Comparison of ENCODE assay signal across 7 cellular contexts in genomic region chr9:134268308-134268724, GRCh38. TPM values are rescaled to one million over a fixed set of nuclear protein-coding genes. Genes with fewer than 3 reads are reported as not detected.
DNase-seq lines count a peak whose midpoint lies in the region; ATAC-seq, FAIRE-seq and TF ChIP-seq lines count a peak whose summit lies in the region.

No MANE protein-coding gene starts in this region.

- no peak overlapping the region for H2AK5ac ChIP-seq in H1 (ENCODE audit: low read depth, low read length)

- no peak for TF ChIP-seq CTCF in H1 (IDR thresholded peaks at IDR 0.05; ENCODE audit: control extremely low read depth in 1 of 3, insufficient read depth in 1 of 3, low read depth in 1 of 3, low read length in 3 of 3)
- no peak for TF ChIP-seq CTCF in dorsolateral prefrontal cortex (IDR thresholded peaks at IDR 0.05 in 54 of 56, conservative IDR thresholded peaks at IDR 0.05 in 2 of 56; ENCODE audit: low read depth in 1 of 56, partially characterized antibody in 56 of 56)

- POLR2A ChIA-PET in H1 (lab: Charles Lee; ENCODE audit: partially characterized antibody) = interaction anchor here (1.5 kb wide), 1 partner anchor 74 kb away, joined by 3 read pairs; no protein-coding TSS in a partner anchor

- no peak overlapping the region for H3K56ac ChIP-seq in H1 (replicated peaks; ENCODE audit: insufficient read length, low read depth, low read length)

- no peak for FAIRE-seq in H1 (lab: Jason Lieb, UNC)

- H3K4me2 ChIP-seq in H1 (ENCODE audit: insufficient read depth in 1 of 2, low read depth in 2 of 2, low read length in 2 of 2) = no peak overlapping the region

- H4K8ac ChIP-seq in H1 (ENCODE audit: extremely low read depth, insufficient read depth, low read length) = peak overlapping the region; percentile 73

- H3K27me3 Mint-ChIP-seq in stimulated activated naive B cell treated with anti-CD40 and anti-IgM and Interleukin-4, amounts not matched to agents 10 μg/mL and 1 μg/mL and 100 μg/mL, for 72 hours = peaks cover 16 to 39% of the 10 kb centered on the region in 2 donors

- no peak overlapping the region for H2BK20ac ChIP-seq in H1 (ENCODE audit: low read length)

- peaks cover 0 to 4% (median 2%) of the 10 kb centered on the region in 4 experiments; a peak in 4 of 7 replicates for H3K4me1 ChIP-seq in H1 (replicated peaks in 1 of 4; ENCODE audit: control insufficient read depth in 3 of 4, insufficient read depth in 4 of 4, low read length in 3 of 4)

- peaks cover 0 to 3% of the 10 kb centered on the region in 2 donors for H3K36me3 Mint-ChIP-seq in stimulated activated naive B cell treated with anti-CD40 and anti-IgM and Interleukin-4, amounts not matched to agents 10 μg/mL and 1 μg/mL and 100 μg/mL, for 72 hours

- H3K4me3 Mint-ChIP-seq in stimulated activated naive B cell treated with anti-CD40 and anti-IgM and Interleukin-4, amounts not matched to agents 10 μg/mL and 1 μg/mL and 100 μg/mL, for 72 hours = peak overlapping the region; percentile 41 to 46

- peak overlapping the region; percentile 70 for H3K27ac Mint-ChIP-seq in stimulated activated naive B cell treated with anti-CD40 and anti-IgM and Interleukin-4, amounts not matched to agents 10 μg/mL and 1 μg/mL and 100 μg/mL, for 72 hours

- peaks cover 0 to 3% of the 10 kb centered on the region in 2 experiments; a peak in 1 of 4 replicates for H3K9me3 ChIP-seq in H1 (ENCODE audit: insufficient read depth in 2 of 2, low read depth in 1 of 2, low read length in 1 of 2)

- WGBS in H1 (ENCODE audit: extremely low coverage in 1 of 2, insufficient coverage in 1 of 2, insufficient read length in 1 of 2, insufficient replicate concordance in 2 of 2, low coverage in 1 of 2, low lambda C conversion rate in 2 of 2, missing lambda C conversion rate in 1 of 2), 2 experiments = 83% methylated on average over 16 of the region's 16 CpGs; no CpG with 5 or more reads in 1 of the 2 experiments

- no peak overlapping the region for H2BK12ac ChIP-seq in H1 (ENCODE audit: low read depth, low read length)

- ATAC-seq in GM19438 (IDR thresholded peaks at IDR 0.05; ENCODE audit: low read depth, unreplicated experiment) = peak; percentile 71
- peak; percentile 72 for ATAC-seq in HG03439 (IDR thresholded peaks at IDR 0.05; ENCODE audit: unreplicated experiment)
- peak; percentile 94 for ATAC-seq in stimulated activated naive B cell treated with anti-CD40 and anti-IgM and Interleukin-4, amounts not matched to agents 10 μg/mL and 1 μg/mL and 100 μg/mL, for 72 hours (replicated peaks)
- ATAC-seq in HG03039 (IDR thresholded peaks at IDR 0.05; ENCODE audit: unreplicated experiment) = no peak

- H2BK5ac ChIP-seq in H1 (ENCODE audit: low read depth, low read length) = no peak overlapping the region

- no peak overlapping the region for H2BK15ac ChIP-seq in H1 (ENCODE audit: low read length)

- H3K4me1 Mint-ChIP-seq in stimulated activated naive B cell treated with anti-CD40 and anti-IgM and Interleukin-4, amounts not matched to agents 10 μg/mL and 1 μg/mL and 100 μg/mL, for 72 hours = peaks cover 43 to 58% of the 10 kb centered on the region in 2 donors

- H3K14ac ChIP-seq in H1 (ENCODE audit: insufficient read length) = no peak overlapping the region

- peaks cover 0 to 2% of the 10 kb centered on the region in 2 donors for H3K9me3 Mint-ChIP-seq in stimulated activated naive B cell treated with anti-CD40 and anti-IgM and Interleukin-4, amounts not matched to agents 10 μg/mL and 1 μg/mL and 100 μg/mL, for 72 hours

- H2AFZ ChIP-seq in H1 (ENCODE audit: low read length) = no peak overlapping the region

- H3K18ac ChIP-seq in H1 (ENCODE audit: extremely low read depth, low read length) = no peak overlapping the region

- H3K9ac ChIP-seq in H1 (replicated peaks in 1 of 4; ENCODE audit: extremely low read depth in 1 of 4, low read depth in 3 of 4, low read length in 3 of 4) = no peak overlapping the region

- DNase-seq in H1 (ENCODE audit: low read depth in 1 of 2, low spot score in 2 of 2) (no peak), dorsolateral prefrontal cortex (no peak)
- DNase-seq in stimulated activated naive B cell treated with anti-CD40 and anti-IgM and Interleukin-4, amounts not matched to agents 10 μg/mL and 1 μg/mL and 100 μg/mL, for 72 hours = peak; percentile 69
- no peak for DNase-seq in activated CD4-positive, CD25-positive, alpha-beta regulatory T cell (lab: John Stamatoyannopoulos, UW)

- H3K23ac ChIP-seq in H1 (ENCODE audit: insufficient read length) = no peak overlapping the region

- intact Hi-C loops in dorsolateral prefrontal cortex (cut with DNase I) = no loop called here

- no peak overlapping the region for H3K4ac ChIP-seq in H1 (replicated peaks; ENCODE audit: insufficient read length, low read depth, low read length)

- H3K79me1 ChIP-seq in H1 (ENCODE audit: low read depth, low read length) = no peaks in the 10 kb centered on the region

- TF ChIP-seq POLR2A in H1 (IDR thresholded peaks at IDR 0.05; ENCODE audit: control extremely low read depth in 1 of 2, low read depth in 2 of 2, low read length in 2 of 2) = no peak

- CTCF ChIA-PET in H1 (lab: Charles Lee; ENCODE audit: partially characterized antibody) = interaction anchor here (0.7 to 3.0 kb wide), 17 partner anchors 9 to 471 kb away, joined by 3 to 15 read pairs (median 3); no protein-coding TSS in a partner anchor

- TF ChIP-seq RAD21 in H1 (IDR thresholded peaks at IDR 0.05 in 1 of 2, conservative IDR thresholded peaks at IDR 0.05 in 1 of 2; ENCODE audit: low read depth in 2 of 2, low read length in 2 of 2) = no peak

- H3K23me2 ChIP-seq in H1 (ENCODE audit: low read depth, low read length) = peaks cover 6% of the 10 kb centered on the region; the same call in 1 of the 2 replicates

- H3K79me2 ChIP-seq in H1 (ENCODE audit: control insufficient read depth in 1 of 2, insufficient read depth in 2 of 2, low read length in 2 of 2) = no peaks in the 10 kb centered on the region

- H3K36me3 ChIP-seq in H1 (ENCODE audit: control insufficient read depth in 2 of 4, insufficient read depth in 4 of 4, low read length in 3 of 4) = no peaks in the 10 kb centered on the region

- TF ChIP-seq EP300 in H1 (IDR thresholded peaks at IDR 0.05; ENCODE audit: borderline replicate concordance in 1 of 2, low read depth in 2 of 2, low read length in 2 of 2) = no peak

- no peak overlapping the region for H4K5ac ChIP-seq in H1 (ENCODE audit: insufficient read length, low read depth, low read length)

- H3K27me3 ChIP-seq in H1 (replicated peaks in 1 of 4; ENCODE audit: control insufficient read depth in 3 of 4, extremely low read depth in 1 of 4, insufficient read depth in 3 of 4, low read length in 3 of 4) (no peaks in the 10 kb centered on the region), dorsolateral prefrontal cortex (no peaks in the 10 kb centered on the region)

- H3K27ac ChIP-seq in H1 (ENCODE audit: low read depth, low read length) (no peak overlapping the region), dorsolateral prefrontal cortex (no peak overlapping the region)

- H4K91ac ChIP-seq in H1 (replicated peaks; ENCODE audit: insufficient read length, low read length) = no peak overlapping the region

- no peaks in the 10 kb centered on the region for H4K20me1 ChIP-seq in H1 (replicated peaks in 1 of 2; ENCODE audit: control insufficient read depth in 1 of 2, insufficient read depth in 2 of 2, low read length in 2 of 2)

- H2BK120ac ChIP-seq in H1 (replicated peaks; ENCODE audit: low read depth, low read length) = no peak overlapping the region

- no peak overlapping the region for H3K4me3 ChIP-seq in H1 (ENCODE audit: extremely low read depth in 1 of 4, insufficient read depth in 2 of 4, low read depth in 3 of 4, low read length in 4 of 4)
- H3K4me3 ChIP-seq in dorsolateral prefrontal cortex = no peak overlapping the region

TF ChIP-seq in H1, 55 proteins besides CTCF, POLR2A, EP300 and RAD21 (continues in another document):
- TF ChIP-seq ATF2 (IDR thresholded peaks at IDR 0.05; ENCODE audit: low read length) = no peak
- TF ChIP-seq RNF2 (IDR thresholded peaks at IDR 0.05; ENCODE audit: borderline replicate concordance, low read depth, low read length, missing control alignments, poor library complexity, severe bottlenecking) = no peak
- TF ChIP-seq CBX8 (IDR thresholded peaks at IDR 0.05; ENCODE audit: borderline replicate concordance, low read depth, low read length) = no peak
- TF ChIP-seq SRF (IDR thresholded peaks at IDR 0.05; ENCODE audit: low read depth, low read length) = no peak
- no peak for TF ChIP-seq SIX5 (IDR thresholded peaks at IDR 0.05; ENCODE audit: low read depth, low read length)
- no peak for TF ChIP-seq NANOG (IDR thresholded peaks at IDR 0.05; ENCODE audit: insufficient read depth, low read depth, low read length, poor library complexity, severe bottlenecking)
- TF ChIP-seq TAF1 (IDR thresholded peaks at IDR 0.05; ENCODE audit: low read depth, low read length) = no peak

RNA-seq across cellular contexts. Expression of gene RXRA, which starts 57.9 kb away (rescaled TPM):
- 28.1 and 29.4 TPM in 2 replicates for total RNA-seq in H1 (2021; fragmentation: NEBNext Ultra II Directional; extraction: Animal tissue kit (Norgen Biotek cat#: 25700))
- 9.8 and 21.0 TPM in 2 replicates for polyA plus RNA-seq in H1 (2011; rRNA removed)
- polyA plus RNA-seq in H1 (2011; cell fraction: cytosol; rRNA removed) = 14.3 TPM
- 27.1 TPM for polyA plus RNA-seq in H1 (2011; cell fraction: nucleus; rRNA removed)
- polyA plus RNA-seq in H1 (2012, experiment 1 of 2) = 14.2 to 23.4 TPM (median 21.5 TPM) in 4 replicates
- 17.1 TPM for polyA plus RNA-seq in H1 (2012, experiment 2 of 2)
- polyA plus RNA-seq in H1 (2013, experiment 1 of 2) = 14.4 TPM
- 14.7 TPM for polyA plus RNA-seq in H1 (2013, experiment 2 of 2)
- polyA minus RNA-seq in H1 (2011; rRNA and poly(A)+ RNA removed) = 9.7 and 12.2 TPM in 2 replicates
- polyA minus RNA-seq in H1 (2011; cell fraction: cytosol; rRNA and poly(A)+ RNA removed) = 14.5 TPM
- 13.4 TPM for polyA minus RNA-seq in H1 (2011; cell fraction: nucleus; rRNA and poly(A)+ RNA removed)
- total RNA-seq in dorsolateral prefrontal cortex = 100 to 1,000 TPM in 4 of 120 experiments, 10 to 100 TPM in 116; 32.1 to 133 (median 55.1) TPM
